18 cellular contexts compared by ENCODE assay signal in genomic region chr14:95828649-95829265, GRCh38. TPM values are rescaled to one million over a fixed set of nuclear protein-coding genes. Genes with fewer than 3 reads are reported as not detected.
DNase-seq lines count a peak whose midpoint lies in the region; ATAC-seq, FAIRE-seq and TF ChIP-seq lines count a peak whose summit lies in the region.
"Had no signal": no experiment of that assay in that cellular context is flagged by ENCODE, and none has a peak within 500 bp of the region (broad histone marks: within the 10 kb centered on the region; RNA-seq: fewer than 3 reads in every experiment).

No MANE protein-coding gene starts in this region.

- no peak for TF ChIP-seq RAD21 in HepG2 (CRISPR knock-in tag; IDR thresholded peaks at IDR 0.05)

- TF ChIP-seq CTCF in HepG2 (CRISPR knock-in tag; IDR thresholded peaks at IDR 0.05) (no peak), right lobe of liver (IDR thresholded peaks at IDR 0.05) (no peak), vagina (IDR thresholded peaks at IDR 0.05) (no peak)

- no peaks in the 10 kb centered on the region for H3K36me3 ChIP-seq in HepG2 (replicated peaks in 1 of 2; ENCODE audit: control insufficient read depth in 1 of 2, insufficient read depth in 2 of 2, low read length in 2 of 2)
- H3K36me3 ChIP-seq in right lobe of liver: no peaks in the 10 kb centered on the region
- H3K36me3 ChIP-seq in vagina: no peaks in the 10 kb centered on the region
- H3K36me3 ChIP-seq: HAP-1 had no signal

- no peak for TF ChIP-seq EP300 in HepG2 (IDR thresholded peaks at IDR 0.05; ENCODE audit: low read depth in 2 of 2, low read length in 2 of 2)
- TF ChIP-seq EP300 in HepG2 (CRISPR knock-in tag; IDR thresholded peaks at IDR 0.05; ENCODE audit: borderline replicate concordance): no peak

- no peak overlapping the region for H2AFZ ChIP-seq in HepG2 (ENCODE audit: low read length)

- H3K4me2 ChIP-seq in HepG2 (ENCODE audit: low read depth, low read length): no peak overlapping the region

- intact Hi-C loops in HepG2 (cut with micrococcal nuclease; ENCODE audit: unreplicated experiment) (no loop called here), right lobe of liver (cut with DNase I) (no loop called here), vagina (cut with DNase I) (no loop called here)

- in situ Hi-C loops in HepG2 (cut with HindIII; ENCODE audit: extremely low pct_ligation_motif_present, low pct_unique_long_range_greater_than_20kb): no loop called here

- ATAC-seq in HepG2 (no peak), right lobe of liver (no peak), GM19452 (IDR thresholded peaks at IDR 0.05; ENCODE audit: unreplicated experiment) (no peak)

- DNase-seq in HepG2 (ENCODE audit: low spot score): no peak
- no peak for DNase-seq in right lobe of liver
- peak; percentile 36 for DNase-seq in NCI-H1105 (lab: John Stamatoyannopoulos, UW)
- DNase-seq in islet precursor cell: peak; percentile 19
- DNase-seq in vagina (ENCODE audit: extremely low spot score in 2 of 2): peak; percentile 58 to 67
- DNase-seq in occipital lobe (lab: John Stamatoyannopoulos, UW): no peak
- DNase-seq in activated CD4-positive, alpha-beta T cell treated with anti-CD3 and anti-CD28 coated beads, Interleukin-2, amount 50 U/mL, for 1 hour: no peak
- DNase-seq: ACHN; AML-193; CD4-positive, alpha-beta T cell; DMS79 treated with DMSO at 0.1 percent for 48 hours; GF-D8 had no signal

- H3K9ac ChIP-seq in HepG2 (ENCODE audit: insufficient read depth, low read depth, low read length): no peak overlapping the region

- no TSS peak for BruUV-seq in HepG2 (replicated peaks; lab: Mats Ljungman, UMichigan)

- H4K20me1 ChIP-seq in HepG2 (ENCODE audit: insufficient read depth, low read length): no peaks in the 10 kb centered on the region

- H3K27ac ChIP-seq in HepG2 (ENCODE audit: extremely low read length, insufficient read depth, low read length): no peak overlapping the region
- no peak overlapping the region for H3K27ac ChIP-seq in right lobe of liver
- no peak overlapping the region for H3K27ac ChIP-seq in vagina
- H3K27ac ChIP-seq: C4-2B had no signal

- POLR2A ChIA-PET in HepG2 (lab: Yijun Ruan, JAX): no interaction called here

- no peaks in the 10 kb centered on the region for H3K9me3 ChIP-seq in HepG2 (ENCODE audit: low read length)
- no peaks in the 10 kb centered on the region for H3K9me3 ChIP-seq in right lobe of liver
- no peaks in the 10 kb centered on the region for H3K9me3 ChIP-seq in vagina

- no peaks in the 10 kb centered on the region for H3K79me2 ChIP-seq in HepG2 (ENCODE audit: insufficient read depth, low read length)

- H3K4me1 ChIP-seq in HepG2 (ENCODE audit: insufficient read depth, low read length): no peaks in the 10 kb centered on the region
- no peaks in the 10 kb centered on the region for H3K4me1 ChIP-seq in right lobe of liver
- no peaks in the 10 kb centered on the region for H3K4me1 ChIP-seq in vagina
- H3K4me1 ChIP-seq: HAP-1 had no signal

- FAIRE-seq in HepG2 (lab: Jason Lieb, UNC): no peak
- FAIRE-seq: A204.1, H1 had no signal

- CTCF ChIA-PET in HepG2 (lab: Yijun Ruan, JAX; ENCODE audit: low intra/inter-chr PET ratio, low total read pairs): no interaction called here

- 33% methylated on average over 3 of the region's 3 CpGs for WGBS in HepG2 (ENCODE audit: low lambda C conversion rate)
- 41% methylated on average over 2 of the region's 3 CpGs for WGBS in right lobe of liver (ENCODE audit: insufficient coverage, low coverage, low lambda C conversion rate, missing lambda C conversion rate)

- H3K27me3 ChIP-seq in HepG2 (ENCODE audit: control insufficient read depth in 1 of 2, insufficient read depth in 2 of 2, low read length in 2 of 2) (no peaks in the 10 kb centered on the region; a peak in 1 of 5 replicates), right lobe of liver (no peaks in the 10 kb centered on the region), vagina (no peaks in the 10 kb centered on the region)

- TF ChIP-seq POLR2A in HepG2 (IDR thresholded peaks at IDR 0.05; ENCODE audit: insufficient read depth in 1 of 2, low read depth in 2 of 2, low read length in 2 of 2) (no peak), right lobe of liver (IDR thresholded peaks at IDR 0.05) (no peak), vagina (IDR thresholded peaks at IDR 0.05) (no peak)

- H3K4me3 ChIP-seq in HepG2 (replicated peaks in 1 of 3; ENCODE audit: insufficient read depth in 1 of 3, low read depth in 2 of 3, low read length in 3 of 3) (no peak overlapping the region), right lobe of liver (no peak overlapping the region), vagina (no peak overlapping the region)
- H3K4me3 ChIP-seq: HAP-1 had no signal

TF ChIP-seq in HepG2, 621 proteins besides CTCF, POLR2A, EP300 and RAD21:
- no peak for TF ChIP-seq ZSCAN31 (CRISPR knock-in tag; IDR thresholded peaks at IDR 0.05; ENCODE audit: low read depth)
- peak; percentile 58; the same call in 1 of the 2 replicates for TF ChIP-seq ZNF331 (CRISPR knock-in tag; IDR thresholded peaks at IDR 0.05)

RNA-seq across cellular contexts. Expression of gene TUNAR, which starts 47.9 kb away (rescaled TPM):
- total RNA-seq in HepG2 (2016; rRNA removed; fragmentation: Illumina TruSeq; extraction: Trizol) (not detected in 2 replicates), right lobe of liver (not detected), vagina (not detected), occipital lobe (5.8 TPM)
- not detected in 2 replicates for total RNA-seq in HepG2 (2016; cell fraction: cytosol; rRNA removed; fragmentation: Illumina TruSeq; extraction: Trizol; ENCODE audit: low read depth)
- not detected in 2 replicates for total RNA-seq in HepG2 (2016; cell fraction: insoluble cytoplasmic fraction; rRNA removed; fragmentation: Illumina TruSeq; extraction: Trizol)
- not detected in 2 replicates for total RNA-seq in HepG2 (2016; cell fraction: membrane; rRNA removed; fragmentation: Illumina TruSeq; extraction: Trizol)
- total RNA-seq in HepG2 (2016; cell fraction: nucleus; rRNA removed; fragmentation: Illumina TruSeq; extraction: Trizol): not detected in 2 replicates
- not detected in 2 replicates for polyA plus RNA-seq in HepG2 (2011; rRNA removed)
- not detected in 2 replicates for polyA plus RNA-seq in HepG2 (2011; cell fraction: cytosol; rRNA removed)
- not detected in 2 replicates for polyA plus RNA-seq in HepG2 (2011; cell fraction: nucleus; rRNA removed)
- polyA plus RNA-seq in HepG2 (2012): not detected in 2 replicates
- not detected in 2 replicates for polyA plus RNA-seq in HepG2 (2016; cell fraction: cytosol; fragmentation: Illumina TruSeq; extraction: Trizol; ENCODE audit: low read depth)
- polyA plus RNA-seq in HepG2 (2016; cell fraction: insoluble cytoplasmic fraction; fragmentation: Illumina TruSeq; extraction: Trizol; ENCODE audit: low read depth): not detected in 2 replicates
- not detected in 2 replicates for polyA plus RNA-seq in HepG2 (2016; cell fraction: membrane; fragmentation: Illumina TruSeq; extraction: Trizol; ENCODE audit: low read depth)
- polyA plus RNA-seq in HepG2 (2016; cell fraction: nucleus; fragmentation: Illumina TruSeq; extraction: Trizol; ENCODE audit: insufficient read depth, low read depth): not detected in 2 replicates
- not detected in 2 replicates for polyA minus RNA-seq in HepG2 (2011; rRNA and poly(A)+ RNA removed; ENCODE audit: low replicate concordance)
- not detected in 2 replicates for polyA minus RNA-seq in HepG2 (2011; cell fraction: cytosol; rRNA and poly(A)+ RNA removed)
- polyA minus RNA-seq in HepG2 (2011; cell fraction: nucleus; rRNA and poly(A)+ RNA removed): not detected in 2 replicates
- total RNA-seq: CD4-positive, alpha-beta T cell had no signal
- polyA plus RNA-seq: BJ had no signal

Comparison
In these comparisons a context has a peak if more than half of its experiments do, and no peak if none do; other contexts are left out.
1. DNase-seq: peak in NCI-H1105 (single experiment), islet precursor cell (single experiment) and vagina (2 of 2); none in HepG2 (single experiment), right lobe of liver (0 of 3), occipital lobe (single experiment) and activated CD4-positive, alpha-beta T cell treated with anti-CD3 and anti-CD28 coated beads, Interleukin-2, amount 50 U/mL, for 1 hour (single experiment).